Comparison of ENCODE assay signal across 25 cellular contexts in genomic region chr12:24293549-24293948, GRCh38.
"Had no signal": no experiment of that assay in that cellular context is flagged by ENCODE, and none has a peak within 500 bp of the region (broad histone marks: within the 10 kb centered on the region; RNA-seq: fewer than 3 reads in every experiment).

No MANE protein-coding gene starts in this region.

- H3K4me2 ChIP-seq: hepatocyte had no signal

- H3K27me3 ChIP-seq: colonic mucosa, esophagus squamous epithelium, gastrocnemius medialis, heart left ventricle, hepatocyte, left lung had no signal

- H3K4me3 ChIP-seq: colonic mucosa, esophagus squamous epithelium, gastrocnemius medialis, heart left ventricle, hepatocyte, left lung, lower lobe of right lung, mucosa of descending colon had no signal

- H3K36me3 ChIP-seq: colonic mucosa, esophagus squamous epithelium, gastrocnemius medialis, heart left ventricle, left lung, lower lobe of right lung had no signal

- H3K27ac Mint-ChIP-seq: dendritic cell treated with granulocyte-macrophage colony-stimulating factor and Interleukin-4, amounts not matched to agents 40 ng/mL and 50 ng/mL, for 4 days; effector memory CD8-positive, alpha-beta T cell; immature natural killer cell; mesothelial cell of epicardium; naive B cell had no signal

- DNase-seq: colonic mucosa; cortex of kidney; effector CD8-positive, alpha-beta T cell; effector memory CD8-positive, alpha-beta T cell; erythroblast; esophagus squamous epithelium; foreskin fibroblast; foreskin melanocyte; gastrocnemius medialis; heart left ventricle; hypothalamus; immature natural killer cell; left cardiac atrium; left lung; left ventricle myocardium superior; lower lobe of right lung; mesenchymal stem cell; mucosa of descending colon; naive B cell had no signal

- H3K4me1 ChIP-seq: colonic mucosa, esophagus squamous epithelium, gastrocnemius medialis, heart left ventricle, left lung, lower lobe of right lung had no signal

- H2AFZ ChIP-seq: hepatocyte had no signal

- H3K9me3 Mint-ChIP-seq: dendritic cell treated with granulocyte-macrophage colony-stimulating factor and Interleukin-4, amounts not matched to agents 40 ng/mL and 50 ng/mL, for 4 days; naive B cell had no signal

- H3K36me3 Mint-ChIP-seq: immature natural killer cell, mesothelial cell of epicardium, naive B cell had no signal

- ATAC-seq: effector memory CD8-positive, alpha-beta T cell; esophagus mucosa; gastrocnemius medialis; heart left ventricle; left cardiac atrium; left lung; left ventricle myocardium superior; lower lobe of right lung; mucosa of descending colon had no signal

- H3K79me2 ChIP-seq: hepatocyte had no signal

- H3K27ac ChIP-seq: colonic mucosa, epithelial cell of prostate, esophagus squamous epithelium, gastrocnemius medialis, heart left ventricle, hepatocyte, left lung, lower lobe of right lung had no signal

- FAIRE-seq: keratinocyte had no signal

- H3K4me1 Mint-ChIP-seq: immature natural killer cell, mesothelial cell of epicardium, naive B cell had no signal

- H3K27me3 Mint-ChIP-seq: dendritic cell treated with granulocyte-macrophage colony-stimulating factor and Interleukin-4, amounts not matched to agents 40 ng/mL and 50 ng/mL, for 4 days; effector memory CD8-positive, alpha-beta T cell; naive B cell had no signal

- H3K9me3 ChIP-seq: colonic mucosa, esophagus squamous epithelium, gastrocnemius medialis, heart left ventricle, left lung, lower lobe of right lung, mucosa of descending colon had no signal

- H3K4me3 Mint-ChIP-seq: dendritic cell treated with granulocyte-macrophage colony-stimulating factor and Interleukin-4, amounts not matched to agents 40 ng/mL and 50 ng/mL, for 4 days; effector memory CD8-positive, alpha-beta T cell; immature natural killer cell; mesothelial cell of epicardium; naive B cell had no signal
